In the genomic region with DNA sequence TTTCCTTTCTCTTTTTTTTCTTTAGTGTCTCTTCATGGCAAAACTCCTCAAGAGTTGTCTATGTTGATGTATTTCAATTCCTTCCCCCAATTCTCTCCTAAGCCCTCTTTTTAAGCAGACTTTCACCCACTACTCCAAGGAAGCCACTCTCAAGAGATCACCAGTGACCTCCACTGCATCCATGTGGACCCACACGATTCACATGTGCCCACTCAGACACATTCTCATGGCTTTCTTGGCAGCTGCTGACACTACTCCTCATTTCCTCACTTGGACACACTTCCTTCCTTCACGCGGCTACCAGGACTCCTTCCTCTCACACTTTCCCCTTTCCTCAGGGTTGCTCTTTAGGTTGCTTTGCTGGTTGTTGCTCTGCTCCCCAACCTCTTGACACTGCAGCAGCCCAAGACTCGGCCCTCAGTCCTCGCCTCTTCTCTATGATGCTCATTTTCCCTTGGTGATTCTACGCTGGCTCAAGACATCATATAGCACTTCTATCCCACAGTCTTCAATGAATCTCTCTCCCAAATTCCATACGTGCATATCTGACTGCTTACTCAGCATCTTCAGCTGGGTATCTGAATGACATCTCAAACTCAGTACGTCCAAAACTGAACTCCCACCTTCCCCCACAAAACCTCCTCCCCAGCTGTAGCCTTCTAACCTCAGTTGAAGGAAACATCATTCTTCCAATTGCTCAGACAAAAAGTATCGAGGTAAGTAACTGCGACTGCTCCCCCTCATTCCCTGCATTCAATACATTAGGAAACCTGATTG, we compare ENCODE assay signal across 23 cellular contexts.
"Had no signal": no experiment of that assay in that cellular context is flagged by ENCODE, and none has a peak within 500 bp of the region (broad histone marks: within the 10 kb centered on the region; RNA-seq: fewer than 3 reads in every experiment).

No MANE protein-coding gene starts in this region.

- H3K36me3 ChIP-seq: prostate gland had no signal

- H3K4me1 ChIP-seq: prostate gland had no signal

- H3K27me3 ChIP-seq: left lung, spleen, thyroid gland, upper lobe of right lung had no signal

- H3K4me3 ChIP-seq: left lung, prostate gland, spleen, thyroid gland, upper lobe of right lung had no signal

- DNase-seq: activated B cell treated with CpG ODN at 0.5 μM for 24 hours; activated CD4-positive, alpha-beta T cell treated with anti-CD3 and anti-CD28 coated beads for 36 hours; activated CD4-positive, alpha-beta T cell treated with anti-CD3 and anti-CD28 coated beads, Interleukin-2, amount 50 U/mL, for 4 hours; activated CD8-positive, alpha-beta memory T cell treated with anti-CD3 and anti-CD28 coated beads for 24 hours; activated CD8-positive, alpha-beta memory T cell treated with anti-CD3 and anti-CD28 coated beads, Interleukin-2, amount 50 U/mL, for 4 hours; activated naive CD4-positive, alpha-beta T cell treated with Interleukin-2 at 50 U/mL for 16 hours; activated naive CD8-positive, alpha-beta T cell treated with anti-CD3 and anti-CD28 coated beads for 36 hours; activated T-cell treated with anti-CD3 and anti-CD28 coated beads, Interleukin-2, amount 50 U/mL, for 24 hours; amniotic stem cell; effector CD4-positive, alpha-beta T cell; foreskin melanocyte; immature natural killer cell; kidney glomerular epithelial cell; left lung; midbrain; natural killer cell; spleen; stimulated activated CD4-positive, alpha-beta T cell treated with anti-CD3 and anti-CD28 coated beads, Interleukin-4, amount 100 ng/mL, for 1 hour; stimulated activated naive CD4-positive, alpha-beta T cell treated with Interleukin-2 at 50 U/mL for 16 hours; substantia nigra; thyroid gland; upper lobe of right lung had no signal

- H3K9me3 ChIP-seq: left lung, prostate gland, spleen, thyroid gland, upper lobe of right lung had no signal

- H3K27ac ChIP-seq: left lung, prostate gland, spleen, thyroid gland, upper lobe of right lung had no signal

- ATAC-seq: activated CD4-positive, alpha-beta T cell treated with anti-CD3 and anti-CD28 coated beads for 36 hours had no signal
